In the genomic region with DNA sequence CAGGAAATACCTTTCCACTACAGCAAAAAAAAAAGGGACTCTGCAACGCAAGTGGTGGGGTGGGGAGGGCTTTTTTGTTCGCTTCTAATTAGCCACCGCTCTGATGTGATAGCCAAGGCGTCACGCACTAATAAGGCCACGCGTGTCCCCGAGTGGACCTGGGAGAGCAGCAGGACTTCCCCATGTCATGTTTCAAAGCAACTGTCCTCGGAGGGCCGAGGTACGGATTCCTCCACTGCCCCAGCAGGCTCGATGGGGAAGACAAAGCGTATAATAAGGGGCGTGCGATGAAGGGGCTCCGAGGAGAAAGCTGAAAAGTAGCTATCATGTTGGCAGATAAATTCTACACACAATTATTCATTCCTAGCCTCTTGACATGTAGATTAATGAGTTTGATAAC, we compare ENCODE assay signal across 19 cellular contexts.
DNase-seq lines count a peak whose midpoint lies in the region; ATAC-seq and TF ChIP-seq lines count a peak whose summit lies in the region.
"Had no signal": no experiment of that assay in that cellular context is flagged by ENCODE, and none has a peak within 500 bp of the region (broad histone marks: within the 10 kb centered on the region; RNA-seq: fewer than 3 reads in every experiment).

No MANE protein-coding gene starts in this region.

- H3K27ac ChIP-seq in lung (ENCODE audit: low read depth in 1 of 2, low read length in 1 of 2): no peak overlapping the region
- H3K27ac ChIP-seq in trophoblast cell (ENCODE audit: low read depth, low read length): no peak overlapping the region
- H3K27ac ChIP-seq in neuronal stem cell (replicated peaks; ENCODE audit: low read length): no peak overlapping the region
- H3K27ac ChIP-seq: BLaER1, C4-2B had no signal

- ATAC-seq in lung (ENCODE audit: insufficient read depth, low FRiP score) (no peak), HG02588 (IDR thresholded peaks at IDR 0.05; ENCODE audit: unreplicated experiment) (no peak), HG03521 (IDR thresholded peaks at IDR 0.05; ENCODE audit: unreplicated experiment) (no peak)
- ATAC-seq: CD8-positive, alpha-beta T cell; GM23338; HCT116 had no signal

- DNase-seq in AG20443 (ENCODE audit: low spot score) (peak; percentile 3), D341Med (ENCODE audit: low spot score) (peak; percentile 15), lung (ENCODE audit: low spot score) (peak; percentile 22), trophoblast cell (no peak), NCI-H2227 treated with DMSO at 0.1 percent for 48 hours (lab: John Stamatoyannopoulos, UW) (no peak), neuronal stem cell (ENCODE audit: low spot score) (no peak)
- DNase-seq: Caco-2; CD4-positive, CD25-positive, alpha-beta regulatory T cell; CD8-positive, alpha-beta T cell; DMS 273 treated with DMSO at 0.1 percent for 48 hours; EL; GF-D8; H9 had no signal

- H2BK5ac ChIP-seq in trophoblast cell (ENCODE audit: low read depth, low read length, poor library complexity): no peak overlapping the region
- no peak overlapping the region for H2BK5ac ChIP-seq in neuronal stem cell (ENCODE audit: low read length)

- no peaks in the 10 kb centered on the region for H3K79me2 ChIP-seq in trophoblast cell (ENCODE audit: control insufficient read depth, insufficient read depth, low read length, poor library complexity)

- TF ChIP-seq CTCF in lung (IDR thresholded peaks at IDR 0.05; ENCODE audit: control extremely low read depth, extremely low read depth): no peak

- no peaks in the 10 kb centered on the region for H3K9me3 ChIP-seq in lung (ENCODE audit: control insufficient read depth in 2 of 2, insufficient read depth in 1 of 2, low read length in 1 of 2)
- peaks cover 1% of the 10 kb centered on the region for H3K9me3 ChIP-seq in trophoblast cell (ENCODE audit: insufficient read depth, low read depth, low read length)
- no peaks in the 10 kb centered on the region for H3K9me3 ChIP-seq in neuronal stem cell (replicated peaks in 1 of 2; ENCODE audit: control insufficient read depth in 2 of 2, insufficient read depth in 1 of 2, low read depth in 1 of 2, low read length in 2 of 2)
- H3K9me3 ChIP-seq: BLaER1, Caco-2 had no signal

- H3K4me3 ChIP-seq in lung (no peak overlapping the region), trophoblast cell (ENCODE audit: low read depth, low read length) (peak overlapping the region; percentile 36), neuronal stem cell (ENCODE audit: low read length in 2 of 2) (no peak overlapping the region)
- H3K4me3 ChIP-seq: BLaER1, GM23338 had no signal

- H3K18ac ChIP-seq in trophoblast cell (ENCODE audit: low read length) (no peak overlapping the region), neuronal stem cell (ENCODE audit: low read length) (no peak overlapping the region)

- H2BK12ac ChIP-seq in trophoblast cell (ENCODE audit: low read length): no peak overlapping the region
- no peak overlapping the region for H2BK12ac ChIP-seq in neuronal stem cell (ENCODE audit: low read length)

- no peak overlapping the region for H2AK5ac ChIP-seq in trophoblast cell (ENCODE audit: low read length)
- H2AK5ac ChIP-seq in neuronal stem cell (ENCODE audit: low read depth, low read length): no peak overlapping the region

- H3K27me3 ChIP-seq in lung (ENCODE audit: control insufficient read depth, insufficient read depth) (no peaks in the 10 kb centered on the region), trophoblast cell (ENCODE audit: insufficient read depth, low read length) (no peaks in the 10 kb centered on the region), neuronal stem cell (ENCODE audit: control insufficient read depth in 3 of 3, insufficient read depth in 3 of 3, low read depth in 1 of 3, low read length in 3 of 3) (no peaks in the 10 kb centered on the region)
- H3K27me3 ChIP-seq: BLaER1 had no signal

- H2AFZ ChIP-seq in trophoblast cell (ENCODE audit: insufficient read depth, low read length, poor library complexity) (no peak overlapping the region), neuronal stem cell (ENCODE audit: low read length) (no peak overlapping the region)

- H3K36me3 ChIP-seq in lung (ENCODE audit: control insufficient read depth in 2 of 2, insufficient read depth in 2 of 2, low read length in 2 of 2): no peaks in the 10 kb centered on the region
- H3K36me3 ChIP-seq in trophoblast cell (ENCODE audit: control insufficient read depth in 1 of 2, insufficient read depth in 2 of 2, low read length in 2 of 2): no peaks in the 10 kb centered on the region
- no peaks in the 10 kb centered on the region for H3K36me3 ChIP-seq in neuronal stem cell (replicated peaks in 1 of 2; ENCODE audit: control insufficient read depth in 2 of 2, insufficient read depth in 2 of 2, low read length in 2 of 2)
- H3K36me3 ChIP-seq: BLaER1 had no signal

- H3K4me1 ChIP-seq in lung (ENCODE audit: control insufficient read depth in 2 of 2, insufficient read depth in 2 of 2, low read length in 2 of 2) (no peaks in the 10 kb centered on the region), trophoblast cell (ENCODE audit: control insufficient read depth in 1 of 2, insufficient read depth in 2 of 2, low read length in 2 of 2) (no peaks in the 10 kb centered on the region), neuronal stem cell (ENCODE audit: control insufficient read depth in 2 of 2, insufficient read depth in 1 of 2, low read depth in 1 of 2, low read length in 2 of 2) (no peaks in the 10 kb centered on the region)
- H3K4me1 ChIP-seq: Caco-2 had no signal

- H3K9ac ChIP-seq in trophoblast cell (ENCODE audit: low read length) (no peak overlapping the region), neuronal stem cell (ENCODE audit: low read depth, low read length, poor library complexity) (no peak overlapping the region)
- H3K9ac ChIP-seq: BLaER1 had no signal

- H3K14ac ChIP-seq in trophoblast cell (ENCODE audit: low read length) (no peak overlapping the region), neuronal stem cell (ENCODE audit: low read length) (no peak overlapping the region)

- H3K79me1 ChIP-seq in trophoblast cell (ENCODE audit: low read length) (no peaks in the 10 kb centered on the region), neuronal stem cell (ENCODE audit: low read depth, low read length) (no peaks in the 10 kb centered on the region)

- no peak overlapping the region for H4K91ac ChIP-seq in trophoblast cell (ENCODE audit: low read depth, low read length)
- H4K91ac ChIP-seq in neuronal stem cell (ENCODE audit: low read depth, low read length, poor library complexity): no peak overlapping the region

- H2BK120ac ChIP-seq in trophoblast cell (ENCODE audit: insufficient read depth, low read length, poor library complexity) (no peak overlapping the region), neuronal stem cell (ENCODE audit: low read depth, low read length) (no peak overlapping the region)

- H4K8ac ChIP-seq in trophoblast cell (ENCODE audit: low read depth, low read length) (no peak overlapping the region), neuronal stem cell (ENCODE audit: low read depth, low read length) (no peak overlapping the region)

- H4K12ac ChIP-seq in trophoblast cell (ENCODE audit: low read depth, low read length): no peak overlapping the region

- H3K23ac ChIP-seq in trophoblast cell (ENCODE audit: low read length) (no peak overlapping the region), neuronal stem cell (ENCODE audit: low read depth, low read length, poor library complexity) (no peak overlapping the region)

- no peak overlapping the region for H2BK15ac ChIP-seq in neuronal stem cell (ENCODE audit: low read length)

- WGBS in lung, 2 donors: 73 to 79% methylated on average over 16 of the region's 16 CpGs
- WGBS in trophoblast cell (ENCODE audit: extremely low coverage, insufficient coverage, insufficient read length): no CpG with 5 or more reads among the region's 16 CpGs
- no CpG with 5 or more reads among the region's 16 CpGs for WGBS in neuronal stem cell (ENCODE audit: extremely low coverage in 2 of 2, insufficient read length in 2 of 2, insufficient replicate concordance in 1 of 2), 2 donors

- H3K4ac ChIP-seq in trophoblast cell (ENCODE audit: low read depth, low read length) (no peak overlapping the region), neuronal stem cell (ENCODE audit: low read length) (no peak overlapping the region)

- H3K4me2 ChIP-seq in trophoblast cell (ENCODE audit: low read length) (no peak overlapping the region), neuronal stem cell (ENCODE audit: insufficient read depth, low read length, poor library complexity, severe bottlenecking) (no peak overlapping the region)
- H3K4me2 ChIP-seq: BLaER1, GM23338 had no signal

Comparison
In these comparisons a context has a peak if more than half of its experiments do, and no peak if none do; other contexts are left out.
1. DNase-seq: peak in AG20443 (single experiment), D341Med (single experiment) and lung (single experiment); none in trophoblast cell (0 of 2), NCI-H2227 treated with DMSO at 0.1 percent for 48 hours (single experiment) and neuronal stem cell (single experiment).